ENCODE assay signal across 12 cellular contexts in genomic region chr17:62625870-62626200, GRCh38. TPM values are rescaled to one million over a fixed set of nuclear protein-coding genes. Genes with fewer than 3 reads are reported as not detected.
DNase-seq lines count a peak whose midpoint lies in the region; ATAC-seq and TF ChIP-seq lines count a peak whose summit lies in the region.
"Had no signal": no experiment of that assay in that cellular context is flagged by ENCODE, and none has a peak within 500 bp of the region (broad histone marks: within the 10 kb centered on the region; RNA-seq: fewer than 3 reads in every experiment).

No MANE protein-coding gene starts in this region.

- ATAC-seq in activated CD4-positive, alpha-beta T cell treated with anti-CD3 and anti-CD28 coated beads for 36 hours: no peak
- ATAC-seq in right cardiac atrium (peak; percentile 9 to 30), GM19463 (IDR thresholded peaks at IDR 0.05; ENCODE audit: unreplicated experiment) (no peak), HG02973 (IDR thresholded peaks at IDR 0.05; ENCODE audit: unreplicated experiment) (no peak)

- H3K4me3 Mint-ChIP-seq in activated CD4-positive, alpha-beta T cell treated with anti-CD3 and anti-CD28 coated beads for 36 hours: peak overlapping the region; percentile 39

- H3K4me1 ChIP-seq in right cardiac atrium (ENCODE audit: control insufficient read depth, insufficient read depth, low read length) (peaks cover 2% of the 10 kb centered on the region), skeletal muscle tissue (ENCODE audit: control insufficient read depth in 3 of 3, insufficient read depth in 3 of 3, low read length in 3 of 3) (peaks cover 13 to 24% (median 22%) of the 10 kb centered on the region in 3 donors), BE2C (peaks cover 4% of the 10 kb centered on the region; the same call in 1 of the 2 replicates)

- H3K9me3 ChIP-seq in right cardiac atrium (ENCODE audit: control insufficient read depth, low read length) (no peaks in the 10 kb centered on the region), skeletal muscle tissue (ENCODE audit: control insufficient read depth in 3 of 3, low read length in 3 of 3) (no peaks in the 10 kb centered on the region), BE2C (no peaks in the 10 kb centered on the region)
- H3K9me3 ChIP-seq: neutrophil had no signal

- H3K9ac ChIP-seq in skeletal muscle tissue (ENCODE audit: low read depth in 1 of 3, low read length in 3 of 3): no peak overlapping the region

- H3K36me3 ChIP-seq in skeletal muscle tissue (ENCODE audit: control insufficient read depth in 3 of 3, insufficient read depth in 3 of 3, low read length in 3 of 3): no peaks in the 10 kb centered on the region
- no peaks in the 10 kb centered on the region for H3K36me3 ChIP-seq in BE2C

- intact Hi-C loops in activated CD4-positive, alpha-beta T cell treated with anti-CD3 and anti-CD28 coated beads for 36 hours (cut with DNase I, micrococcal nuclease): no loop called here
- intact Hi-C loops in right cardiac atrium (cut with DNase I): no loop called here

- 65% methylated on average over 4 of the region's 4 CpGs for WGBS in right cardiac atrium

- H3K4me3 ChIP-seq in right cardiac atrium (ENCODE audit: low read length) (no peak overlapping the region), skeletal muscle tissue (ENCODE audit: low read length in 3 of 3) (no peak overlapping the region), BE2C (ENCODE audit: low read depth, low read length) (no peak overlapping the region)
- H3K4me3 ChIP-seq: PC-9 had no signal

- no peaks in the 10 kb centered on the region for H3K27me3 ChIP-seq in right cardiac atrium (ENCODE audit: control insufficient read depth, insufficient read depth)
- H3K27me3 ChIP-seq in skeletal muscle tissue (ENCODE audit: control insufficient read depth in 3 of 3, insufficient read depth in 3 of 3, low read length in 3 of 3): peaks cover 20 to 43% (median 29%) of the 10 kb centered on the region in 3 donors
- H3K27me3 ChIP-seq in BE2C: no peaks in the 10 kb centered on the region

- peaks cover 15% of the 10 kb centered on the region for H3K27me3 Mint-ChIP-seq in activated CD4-positive, alpha-beta T cell treated with anti-CD3 and anti-CD28 coated beads for 36 hours

- no peak for TF ChIP-seq CTCF in BE2C (IDR thresholded peaks at IDR 0.05; ENCODE audit: low read depth, low read length)

- H3K27ac ChIP-seq in right cardiac atrium (ENCODE audit: low read length) (no peak overlapping the region), skeletal muscle tissue (ENCODE audit: low read depth, low read length) (peak overlapping the region; percentile 30)
- H3K27ac ChIP-seq: neutrophil, PC-9 had no signal

- no peaks in the 10 kb centered on the region for H3K9me3 Mint-ChIP-seq in activated CD4-positive, alpha-beta T cell treated with anti-CD3 and anti-CD28 coated beads for 36 hours (ENCODE audit: low read depth)
- H3K9me3 Mint-ChIP-seq: stimulated activated naive CD8-positive, alpha-beta T cell treated with anti-CD3 and anti-CD28 coated beads, Interleukin-15, Interleukin-2, amounts not matched to agents 100 ng/mL and 50 ng/mL, for 24 hours had no signal

- no peak overlapping the region for H3K27ac Mint-ChIP-seq in activated CD4-positive, alpha-beta T cell treated with anti-CD3 and anti-CD28 coated beads for 36 hours

- H3K36me3 Mint-ChIP-seq in activated CD4-positive, alpha-beta T cell treated with anti-CD3 and anti-CD28 coated beads for 36 hours (ENCODE audit: low read depth): no peaks in the 10 kb centered on the region

- POLR2A ChIA-PET in activated CD4-positive, alpha-beta T cell treated with anti-CD3 and anti-CD28 coated beads for 36 hours (lab: Charles Lee): no interaction called here

- peaks cover 26% of the 10 kb centered on the region for H3K4me1 Mint-ChIP-seq in activated CD4-positive, alpha-beta T cell treated with anti-CD3 and anti-CD28 coated beads for 36 hours

- no peak for DNase-seq in activated CD4-positive, alpha-beta T cell treated with anti-CD3 and anti-CD28 coated beads for 36 hours
- DNase-seq in activated CD4-positive, alpha-beta T cell treated with anti-CD3 and anti-CD28 coated beads for 4 hours: no peak
- DNase-seq in NCI-H82 treated with DMSO at 0.1 percent for 48 hours (lab: John Stamatoyannopoulos, UW; ENCODE audit: unreplicated experiment) (peak; percentile 91), right cardiac atrium (peak in 2 of 3 donors; percentile 57 to 68), BE2C (no peak)
- DNase-seq: caudate nucleus, PC-9 had no signal

- CTCF ChIA-PET in activated CD4-positive, alpha-beta T cell treated with anti-CD3 and anti-CD28 coated beads for 36 hours (lab: Charles Lee): no interaction called here

RNA-seq across cellular contexts. Expression of gene MRC2, which starts 1.6 kb away (rescaled TPM):
- total RNA-seq in activated CD4-positive, alpha-beta T cell treated with anti-CD3 and anti-CD28 coated beads for 36 hours: 10 to 100 TPM; 10.5 to 11.3 TPM
- 10 to 100 TPM; 33.7 to 91.9 (median 56.4) TPM for total RNA-seq in right cardiac atrium
- 36.7 TPM for polyA plus RNA-seq in right cardiac atrium
- 175 TPM for total RNA-seq in skeletal muscle tissue
- polyA plus RNA-seq in BE2C (2012; ENCODE audit: insufficient read depth, insufficient read length, low read depth): 8.6 TPM

Comparison
In these comparisons a context has a peak if more than half of its experiments do, and no peak if none do; other contexts are left out.
1. ATAC-seq: peak in right cardiac atrium (2 of 2); none in activated CD4-positive, alpha-beta T cell treated with anti-CD3 and anti-CD28 coated beads for 36 hours (single experiment), GM19463 (single experiment) and HG02973 (single experiment).
2. DNase-seq: peak in NCI-H82 treated with DMSO at 0.1 percent for 48 hours (single experiment) and right cardiac atrium (2 of 3); none in activated CD4-positive, alpha-beta T cell treated with anti-CD3 and anti-CD28 coated beads for 36 hours (single experiment), activated CD4-positive, alpha-beta T cell treated with anti-CD3 and anti-CD28 coated beads for 4 hours (0 of 2) and BE2C (single experiment).